24 cellular contexts compared by ENCODE assay signal in genomic region chr20:63619086-63619485, GRCh38. TPM values are rescaled to one million over a fixed set of nuclear protein-coding genes. Genes with fewer than 3 reads are reported as not detected.
DNase-seq lines count a peak whose midpoint lies in the region; ATAC-seq, FAIRE-seq and TF ChIP-seq lines count a peak whose summit lies in the region.
"Had no signal": no experiment of that assay in that cellular context is flagged by ENCODE, and none has a peak within 500 bp of the region (broad histone marks: within the 10 kb centered on the region; RNA-seq: fewer than 3 reads in every experiment).

No MANE protein-coding gene starts in this region.

- H3K27ac ChIP-seq in spleen: no peak overlapping the region
- H3K27ac ChIP-seq in brain microvascular endothelial cell: no peak overlapping the region
- H3K27ac ChIP-seq: GM23248, HL-60, SK-N-MC had no signal

- TF ChIP-seq POLR2A in spleen (IDR thresholded peaks at IDR 0.05) (no peak), lower leg skin (IDR thresholded peaks at IDR 0.05) (no peak)

- intact Hi-C loops in spleen (cut with DNase I; ENCODE audit: low total_unique reads) (no loop called here), lower leg skin (cut with DNase I; ENCODE audit: low total_unique reads) (no loop called here)

- DNase-seq in AG20443 (ENCODE audit: low spot score): peak; percentile 2
- DNase-seq in HTR-8/SVneo (ENCODE audit: insufficient read length, low spot score): no peak
- DNase-seq in endothelial cell (ENCODE audit: low spot score): no peak
- DNase-seq in spleen: peak; percentile 66
- DNase-seq in brain microvascular endothelial cell: no peak
- no peak for DNase-seq in lower leg skin (ENCODE audit: low spot score in 2 of 2)
- DNase-seq: CD4-positive, alpha-beta memory T cell; DMS153; GM23248; H9; HFFc6; Kasumi-1; NCI-H1694; NCI-H2081 treated with DMSO at 0.1 percent for 48 hours; NCI-H446; NCI-H526; SHP77 treated with DMSO at 0.1 percent for 48 hours; SW 1271 had no signal

- 92 to 98% (median 95%) methylated on average over 16 of the region's 16 CpGs for WGBS in spleen, 5 donors
- WGBS in lower leg skin, 2 donors: 94 to 96% methylated on average over 16 of the region's 16 CpGs

- no peaks in the 10 kb centered on the region for H3K27me3 ChIP-seq in spleen (replicated peaks in 1 of 7)
- no peaks in the 10 kb centered on the region for H3K27me3 ChIP-seq in brain microvascular endothelial cell (replicated peaks)

- ATAC-seq in HG03378 (IDR thresholded peaks at IDR 0.05; ENCODE audit: unreplicated experiment): no peak

- H3K4me3 ChIP-seq in spleen (no peak overlapping the region), brain microvascular endothelial cell (ENCODE audit: low read depth, low read length) (no peak overlapping the region), lower leg skin (ENCODE audit: low read depth, poor library complexity, severe bottlenecking) (no peak overlapping the region)
- H3K4me3 ChIP-seq: GM23248, SK-N-MC had no signal

- peaks cover 9% of the 10 kb centered on the region for H3K27me3 Mint-ChIP-seq in endothelial cell (ENCODE audit: unreplicated experiment)
- H3K27me3 Mint-ChIP-seq: CD4-positive, alpha-beta memory T cell; IgD-negative memory B cell had no signal

- H3K4me3 Mint-ChIP-seq in endothelial cell (ENCODE audit: unreplicated experiment): peak overlapping the region; percentile 29
- H3K4me3 Mint-ChIP-seq: CD4-positive, alpha-beta memory T cell; H9; HFFc6 had no signal

- H3K4me1 Mint-ChIP-seq in endothelial cell (ENCODE audit: unreplicated experiment): peaks cover 8% of the 10 kb centered on the region

- H3K9me3 Mint-ChIP-seq in endothelial cell (ENCODE audit: unreplicated experiment): no peaks in the 10 kb centered on the region
- H3K9me3 Mint-ChIP-seq: CD4-positive, alpha-beta memory T cell; HFFc6 had no signal

- no peaks in the 10 kb centered on the region for H3K9me3 ChIP-seq in spleen

- peaks cover 0 to 59% (median 41%) of the 10 kb centered on the region in 6 donors for H3K36me3 ChIP-seq in spleen
- peaks cover 27% of the 10 kb centered on the region for H3K36me3 ChIP-seq in brain microvascular endothelial cell (replicated peaks)

- in situ Hi-C loops in brain microvascular endothelial cell (cut with HindIII; ENCODE audit: low pct_ligation_motif_present, low sequenced_read_pairs): no loop called here

- H3K27ac Mint-ChIP-seq in endothelial cell (ENCODE audit: unreplicated experiment): no peak overlapping the region
- H3K27ac Mint-ChIP-seq: HFFc6 had no signal

- H3K36me3 Mint-ChIP-seq in endothelial cell (ENCODE audit: low read depth, unreplicated experiment): peaks cover 36% of the 10 kb centered on the region

- peaks cover 0 to 54% (median 2%) of the 10 kb centered on the region in 6 donors for H3K4me1 ChIP-seq in spleen

- no peak for TF ChIP-seq CTCF in endothelial cell (IDR thresholded peaks at IDR 0.05; ENCODE audit: unreplicated experiment)
- TF ChIP-seq CTCF in spleen (IDR thresholded peaks at IDR 0.05 in 8 of 11, conservative IDR thresholded peaks at IDR 0.05 in 3 of 11): no peak
- no peak for TF ChIP-seq CTCF in brain microvascular endothelial cell (IDR thresholded peaks at IDR 0.05; ENCODE audit: low read depth, low read length, missing control alignments)
- no peak for TF ChIP-seq CTCF in lower leg skin (IDR thresholded peaks at IDR 0.05)

- FAIRE-seq in HTR-8/SVneo (lab: Jason Lieb, UNC): peak; percentile 80
- FAIRE-seq: A204.1, GM12891 had no signal

RNA-seq across cellular contexts. Expression of gene GMEB2, which starts 7.8 kb away (rescaled TPM):
- total RNA-seq in endothelial cell (ENCODE audit: unreplicated experiment) (11.2 TPM), spleen (10 to 100 TPM; 11.1 to 15.0 (median 13.9) TPM), lower leg skin (10 to 100 TPM; 11.9 to 18.3 (median 13.7) TPM)
- polyA plus RNA-seq in spleen: 10 to 100 TPM in 2 of 3 donors, 1 to 10 TPM in 1; 8.6 to 12.9 (median 10.4) TPM

RNA-seq across cellular contexts. Expression of gene STMN3, which starts 34.1 kb away (rescaled TPM):
- 12.8 TPM for total RNA-seq in endothelial cell (ENCODE audit: unreplicated experiment)
- 10 to 100 TPM; 16.1 to 57.0 (median 44.0) TPM for total RNA-seq in spleen
- polyA plus RNA-seq in spleen: 10 to 100 TPM; 21.2 to 38.9 (median 24.6) TPM
- 10 to 100 TPM in 3 of 4 donors, 1 to 10 TPM in 1; 9.4 to 23.0 (median 12.0) TPM for total RNA-seq in lower leg skin

RNA-seq across cellular contexts. Expression of gene RTEL1, which starts 39.0 kb away (rescaled TPM):
- total RNA-seq in endothelial cell (ENCODE audit: unreplicated experiment): 20.2 TPM
- total RNA-seq in spleen: 10 to 100 TPM; 36.4 to 49.8 (median 43.2) TPM
- 10 to 100 TPM in 2 of 3 donors, 1 to 10 TPM in 1; 7.3 to 23.1 (median 19.1) TPM for polyA plus RNA-seq in spleen
- total RNA-seq in lower leg skin: 10 to 100 TPM in 3 of 4 donors, 1 to 10 TPM in 1; 8.5 to 38.3 (median 12.7) TPM

RNA-seq across cellular contexts. Expression of gene HELZ2, which starts 45.0 kb away (rescaled TPM):
- total RNA-seq in endothelial cell (ENCODE audit: unreplicated experiment) (15.3 TPM), spleen (100 to 1,000 TPM in 1 of 7 donors, 10 to 100 TPM in 6; 56.5 to 120 (median 66.0) TPM), lower leg skin (10 to 100 TPM; 26.9 to 35.4 (median 28.6) TPM)
- polyA plus RNA-seq in spleen: 10 to 100 TPM in 1 of 3 donors, 1 to 10 TPM in 2; 4.3 to 21.2 (median 5.7) TPM

Comparison
In these comparisons a context has a peak if more than half of its experiments do, and no peak if none do; other contexts are left out.
1. DNase-seq: peak in AG20443 (single experiment) and spleen (single experiment); none in HTR-8/SVneo (single experiment), endothelial cell (single experiment), brain microvascular endothelial cell (single experiment) and lower leg skin (0 of 2).